Comparison of ENCODE assay signal across 24 cellular contexts in genomic region chr10:129105266-129105665, GRCh38.
DNase-seq lines count a peak whose midpoint lies in the region; ATAC-seq, FAIRE-seq and TF ChIP-seq lines count a peak whose summit lies in the region.
"Had no signal": no experiment of that assay in that cellular context is flagged by ENCODE, and none has a peak within 500 bp of the region (broad histone marks: within the 10 kb centered on the region; RNA-seq: fewer than 3 reads in every experiment).

No MANE protein-coding gene starts in this region.

- no peak overlapping the region for H2AFZ ChIP-seq in IMR-90 (replicated peaks; ENCODE audit: low read length, poor library complexity)
- H2AFZ ChIP-seq in endothelial cell of umbilical vein (ENCODE audit: low read depth, low read length), result peak overlapping the region; percentile 16

- no peaks in the 10 kb centered on the region for H3K79me2 ChIP-seq in endothelial cell of umbilical vein (ENCODE audit: control insufficient read depth, insufficient read depth, low read length)

- peak overlapping the region in 1 of 2 experiments; percentile 41; a peak in 2 of 4 replicates for H4K8ac ChIP-seq in IMR-90 (ENCODE audit: low read depth in 2 of 2, low read length in 2 of 2)

- intact Hi-C loops in IMR-90 (cut with micrococcal nuclease) (no loop called here), endothelial cell of umbilical vein (cut with micrococcal nuclease) (loop anchor here (2.0 kb wide), 1 partner anchor 66 kb away; no protein-coding TSS in a partner anchor)

- in situ Hi-C loops in IMR-90 (cut with MboI; ENCODE audit: low sequenced_read_pairs), result no loop called here

- no peak overlapping the region for H3K4ac ChIP-seq in IMR-90 (ENCODE audit: low read depth, low read length)

- H2BK20ac ChIP-seq in IMR-90 (ENCODE audit: low read depth, low read length), result no peak overlapping the region

- peaks cover 43% of the 10 kb centered on the region for H3K4me1 ChIP-seq in CD4-positive, CD25-positive, alpha-beta regulatory T cell (ENCODE audit: control insufficient read depth, insufficient read depth, low read length, poor library complexity, severe bottlenecking)
- H3K4me1 ChIP-seq in IMR-90 (ENCODE audit: control insufficient read depth, insufficient read depth, low read length) (peaks cover 8% of the 10 kb centered on the region), endothelial cell of umbilical vein (ENCODE audit: control insufficient read depth, extremely low read depth, insufficient read depth, low read length) (peaks cover 19% of the 10 kb centered on the region)
- H3K4me1 ChIP-seq: colonic mucosa had no signal

- no TSS peak for BruUV-seq in IMR-90 (replicated peaks; lab: Mats Ljungman, UMichigan)
- BruUV-seq in endothelial cell of umbilical vein (replicated peaks; lab: Mats Ljungman, UMichigan), result no TSS peak

- no peak for TF ChIP-seq RAD21 in IMR-90 (IDR thresholded peaks at IDR 0.05; ENCODE audit: low read length)

- no peak overlapping the region for H3K14ac ChIP-seq in IMR-90 (replicated peaks; ENCODE audit: low read depth, low read length)

- TF ChIP-seq CTCF in IMR-90 (conservative IDR thresholded peaks at IDR 0.05; ENCODE audit: low read depth, low read length) (no peak), endothelial cell of umbilical vein (IDR thresholded peaks at IDR 0.05; ENCODE audit: extremely low read depth in 1 of 2, insufficient read depth in 1 of 2, low read depth in 1 of 2, low read length in 2 of 2) (no peak), nephron (IDR thresholded peaks at IDR 0.05; ENCODE audit: unreplicated experiment in 3 of 3) (no peak)

- peak overlapping the region; percentile 49 for H3K27ac ChIP-seq in CD4-positive, CD25-positive, alpha-beta regulatory T cell (ENCODE audit: insufficient read depth, low read length, poor library complexity, severe bottlenecking)
- H3K27ac ChIP-seq in IMR-90 (ENCODE audit: insufficient read depth, low read length), result peak overlapping the region; percentile 90; the same call in 1 of the 2 replicates
- peak overlapping the region; percentile 30 for H3K27ac ChIP-seq in endothelial cell of umbilical vein (ENCODE audit: insufficient read depth, low read depth, low read length)
- H3K27ac ChIP-seq: colonic mucosa, epithelial cell of prostate, HL-60, thoracic aorta had no signal

- peaks cover 0 to 3% (median 0%) of the 10 kb centered on the region in 7 donors for H3K9me3 Mint-ChIP-seq in CD4-positive, CD25-positive, alpha-beta regulatory T cell
- H3K9me3 Mint-ChIP-seq in nephron, result peaks cover 3% of the 10 kb centered on the region
- H3K9me3 Mint-ChIP-seq: activated T-cell treated with anti-CD3 and anti-CD28 coated beads, Interleukin-2, amount 50 U/mL, for 4 hours had no signal

- CTCF ChIA-PET in IMR-90 (lab: Yijun Ruan, JAX), result no interaction called here
- CTCF ChIA-PET in endothelial cell of umbilical vein (lab: Charles Lee), result no interaction called here

- H3K4me2 ChIP-seq in IMR-90 (ENCODE audit: low read depth, low read length) (no peak overlapping the region), endothelial cell of umbilical vein (ENCODE audit: insufficient read depth, low read length) (peak overlapping the region; percentile 39)
- H3K4me2 ChIP-seq: SK-N-SH had no signal

- no peak for TF ChIP-seq POLR2A in IMR-90 (IDR thresholded peaks at IDR 0.05; ENCODE audit: low read depth, low read length)
- TF ChIP-seq POLR2A in endothelial cell of umbilical vein (IDR thresholded peaks at IDR 0.05; ENCODE audit: low read depth, low read length), result no peak

- no peak overlapping the region for H2BK15ac ChIP-seq in IMR-90 (ENCODE audit: low read depth, low read length)

- no peak overlapping the region for H2BK5ac ChIP-seq in IMR-90 (ENCODE audit: low read depth, low read length, poor library complexity, severe bottlenecking)

- no CpG with 5 or more reads among the region's 2 CpGs for WGBS in IMR-90 (ENCODE audit: extremely low coverage in 2 of 2, insufficient read length in 1 of 2), 2 experiments

- H3K4me3 ChIP-seq in CD4-positive, CD25-positive, alpha-beta regulatory T cell (ENCODE audit: low read depth, low read length), result no peak overlapping the region
- H3K4me3 ChIP-seq in IMR-90 (ENCODE audit: insufficient read depth, low read depth, low read length), result no peak overlapping the region
- H3K4me3 ChIP-seq in endothelial cell of umbilical vein (replicated peaks in 1 of 3; ENCODE audit: insufficient read depth in 1 of 3, low read depth in 1 of 3, low read length in 3 of 3), result no peak overlapping the region
- H3K4me3 ChIP-seq: colonic mucosa, K562, thoracic aorta had no signal

- no peaks in the 10 kb centered on the region for H3K27me3 Mint-ChIP-seq in CD4-positive, CD25-positive, alpha-beta regulatory T cell
- peaks cover 37% of the 10 kb centered on the region for H3K27me3 Mint-ChIP-seq in nephron (ENCODE audit: low read depth)

- peak overlapping the region; percentile 8; the same call in 1 of the 2 replicates for H3K9ac ChIP-seq in IMR-90 (ENCODE audit: low read depth, low read length)
- no peak overlapping the region for H3K9ac ChIP-seq in endothelial cell of umbilical vein (replicated peaks; ENCODE audit: extremely low read depth, insufficient read depth, low read length)
- H3K9ac ChIP-seq: SK-N-SH had no signal

- peak overlapping the region; percentile 47 for H3K18ac ChIP-seq in IMR-90 (ENCODE audit: low read depth, low read length)

- peak in 2 of 3 donors; percentile 46 to 53 for DNase-seq in CD4-positive, CD25-positive, alpha-beta regulatory T cell
- DNase-seq in IMR-90 (peak; percentile 66), endothelial cell of umbilical vein (ENCODE audit: low read depth, low spot score) (peak; percentile 34), NCI-H82 treated with DMSO at 0.1 percent for 48 hours (lab: John Stamatoyannopoulos, UW; ENCODE audit: unreplicated experiment) (no peak), COLO668 (lab: John Stamatoyannopoulos, UW; ENCODE audit: unreplicated experiment) (no peak)
- DNase-seq: activated CD4-positive, alpha-beta T cell treated with anti-CD3 and anti-CD28 coated beads for 48 hours; activated T-cell treated with anti-CD3 and anti-CD28 coated beads, Interleukin-2, amount 50 U/mL, for 4 hours; amniotic stem cell; C1 segment of cervical spinal cord; colonic mucosa; EL; NCI-H1048; NCI-H2107; NCI-H69; occipital lobe; SK-N-SH had no signal

- no peaks in the 10 kb centered on the region for H4K20me1 ChIP-seq in IMR-90 (ENCODE audit: insufficient read depth, low read length)
- H4K20me1 ChIP-seq in endothelial cell of umbilical vein (replicated peaks; ENCODE audit: control insufficient read depth, extremely low read depth, insufficient read depth, low read length), result no peaks in the 10 kb centered on the region

- H3K23ac ChIP-seq in IMR-90 (ENCODE audit: low read depth, low read length), result no peak overlapping the region

- no peak overlapping the region for H2AK9ac ChIP-seq in IMR-90 (replicated peaks; ENCODE audit: low read depth, low read length, poor library complexity)

- H3K27me3 ChIP-seq in CD4-positive, CD25-positive, alpha-beta regulatory T cell (ENCODE audit: control insufficient read depth, insufficient read depth, low read length), result no peaks in the 10 kb centered on the region
- peaks cover 2% of the 10 kb centered on the region; the same call in 1 of the 2 replicates for H3K27me3 ChIP-seq in IMR-90 (ENCODE audit: control insufficient read depth, insufficient read depth, low read length)
- H3K27me3 ChIP-seq in endothelial cell of umbilical vein (ENCODE audit: control insufficient read depth in 2 of 2, insufficient read depth in 2 of 2, low read length in 2 of 2), result no peaks in the 10 kb centered on the region
- H3K27me3 ChIP-seq: colonic mucosa had no signal

- H3K36me3 ChIP-seq in CD4-positive, CD25-positive, alpha-beta regulatory T cell (ENCODE audit: control insufficient read depth, insufficient read depth, low read length), result no peaks in the 10 kb centered on the region
- no peaks in the 10 kb centered on the region for H3K36me3 ChIP-seq in IMR-90 (ENCODE audit: control insufficient read depth, insufficient read depth, low read length)
- H3K36me3 ChIP-seq in endothelial cell of umbilical vein (ENCODE audit: control insufficient read depth in 2 of 2, extremely low read depth in 1 of 2, insufficient read depth in 2 of 2, low read length in 2 of 2), result no peaks in the 10 kb centered on the region
- H3K36me3 ChIP-seq: colonic mucosa, thoracic aorta had no signal

- H3K4me3 Mint-ChIP-seq in CD4-positive, CD25-positive, alpha-beta regulatory T cell, result peak overlapping the region; percentile 79 to 87 (median 82)
- H3K4me3 Mint-ChIP-seq in nephron, result no peak overlapping the region
- H3K4me3 Mint-ChIP-seq: activated T-cell treated with anti-CD3 and anti-CD28 coated beads, Interleukin-2, amount 50 U/mL, for 4 hours had no signal

- dilution Hi-C loops in IMR-90 (cut with HindIII; ENCODE audit: low sequenced_read_pairs, unreplicated experiment) (no loop called here), endothelial cell of umbilical vein (cut with MboI; ENCODE audit: extremely low pct_ligation_motif_present, low sequenced_read_pairs) (no loop called here)

- peaks cover 11 to 90% (median 43%) of the 10 kb centered on the region in 4 donors for H3K4me1 Mint-ChIP-seq in CD4-positive, CD25-positive, alpha-beta regulatory T cell
- peaks cover 18% of the 10 kb centered on the region for H3K4me1 Mint-ChIP-seq in nephron

- no peak overlapping the region for H2AK5ac ChIP-seq in IMR-90 (ENCODE audit: low read depth, low read length)

- no peaks in the 10 kb centered on the region for H3K79me1 ChIP-seq in IMR-90 (ENCODE audit: low read depth in 1 of 2, low read length in 2 of 2)

- 0 out of 2 replicates have a peak overlapping the region, but pooled peaks have one; percentile 19 for H4K5ac ChIP-seq in IMR-90 (ENCODE audit: low read depth, low read length)

- FAIRE-seq in endothelial cell of umbilical vein (lab: Jason Lieb, UNC), result peak; percentile 35
- FAIRE-seq: K562, keratinocyte had no signal

- H3K56ac ChIP-seq in IMR-90 (ENCODE audit: extremely low read depth, insufficient read depth, low read length), result no peak overlapping the region

- peaks cover 4% of the 10 kb centered on the region for H3K36me3 Mint-ChIP-seq in CD4-positive, CD25-positive, alpha-beta regulatory T cell
- H3K36me3 Mint-ChIP-seq in nephron (ENCODE audit: low read depth), result no peaks in the 10 kb centered on the region

- H3K9me1 ChIP-seq in IMR-90 (ENCODE audit: insufficient read depth, low read length), result no peaks in the 10 kb centered on the region
- H3K9me1 ChIP-seq in endothelial cell of umbilical vein (replicated peaks; ENCODE audit: control insufficient read depth, extremely low read depth, insufficient read depth, low read length), result no peaks in the 10 kb centered on the region

- no peak for ATAC-seq in CD4-positive, CD25-positive, alpha-beta regulatory T cell (ENCODE audit: low read depth in 2 of 2)
- peak; percentile 76 for ATAC-seq in IMR-90 (ENCODE audit: low read depth)
- ATAC-seq in HG02981 (IDR thresholded peaks at IDR 0.05; ENCODE audit: unreplicated experiment), result no peak
- ATAC-seq in HG02870 (IDR thresholded peaks at IDR 0.05; ENCODE audit: unreplicated experiment), result no peak
- ATAC-seq: activated T-cell treated with anti-CD3 and anti-CD28 coated beads, Interleukin-2, amount 50 U/mL, for 4 hours; K562 had no signal

- H4K91ac ChIP-seq in IMR-90 (ENCODE audit: insufficient read depth, low read depth, low read length), result peak overlapping the region; percentile 66; the same call in 1 of the 2 replicates

- POLR2A ChIA-PET in IMR-90 (lab: Charles Lee; ENCODE audit: unreplicated experiment), result no interaction called here
- POLR2A ChIA-PET in endothelial cell of umbilical vein (lab: Charles Lee), result no interaction called here

- H2BK120ac ChIP-seq in IMR-90 (ENCODE audit: low read depth, low read length), result no peak overlapping the region

- peak overlapping the region; percentile 90 to 99 (median 98) for H3K27ac Mint-ChIP-seq in CD4-positive, CD25-positive, alpha-beta regulatory T cell
- peak overlapping the region in 2 of 3 experiments; percentile 58 to 70 for H3K27ac Mint-ChIP-seq in nephron

- H3K9me3 ChIP-seq in CD4-positive, CD25-positive, alpha-beta regulatory T cell (ENCODE audit: control insufficient read depth in 2 of 2, low read length in 2 of 2), result no peaks in the 10 kb centered on the region
- H3K9me3 ChIP-seq in IMR-90 (ENCODE audit: control insufficient read depth, insufficient read depth, low read length), result peaks cover 6% of the 10 kb centered on the region; the same call in 1 of the 2 replicates
- H3K9me3 ChIP-seq in endothelial cell of umbilical vein (replicated peaks; ENCODE audit: control insufficient read depth, insufficient read depth, low read length), result no peaks in the 10 kb centered on the region
- H3K9me3 ChIP-seq: colonic mucosa, SK-N-SH, thoracic aorta had no signal

Comparison
In these comparisons a context has a peak if more than half of its experiments do, and no peak if none do; other contexts are left out.
1. DNase-seq: peak in CD4-positive, CD25-positive, alpha-beta regulatory T cell (2 of 3), IMR-90 (single experiment) and endothelial cell of umbilical vein (single experiment); none in NCI-H82 treated with DMSO at 0.1 percent for 48 hours (single experiment) and COLO668 (single experiment).
2. H3K27ac ChIP-seq: peak in every context shown above with its lines; median percentile 90 in IMR-90; 49 in CD4-positive, CD25-positive, alpha-beta regulatory T cell; 30 in endothelial cell of umbilical vein.
3. H3K4me3 Mint-ChIP-seq: peak in CD4-positive, CD25-positive, alpha-beta regulatory T cell (4 of 4); none in nephron (0 of 3).